In the genomic region with DNA sequence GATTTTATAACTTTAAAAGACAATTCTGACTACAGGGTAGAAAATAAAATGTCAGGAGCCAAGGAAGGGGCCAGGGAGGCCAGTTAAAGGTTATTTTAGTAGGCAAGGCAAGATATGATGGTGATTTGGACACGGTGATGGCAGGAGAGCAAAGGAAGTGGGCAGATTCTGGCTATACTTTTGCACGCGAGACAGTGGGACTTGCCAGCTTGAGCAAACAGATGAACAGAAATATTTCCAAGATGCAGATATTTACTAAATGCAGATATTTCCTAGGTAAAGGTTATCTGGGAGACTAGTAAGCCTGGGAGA, we compare ENCODE assay signal across 26 cellular contexts. TPM values are rescaled to one million over a fixed set of nuclear protein-coding genes. Genes with fewer than 3 reads are reported as not detected.
"Had no signal": no experiment of that assay in that cellular context is flagged by ENCODE, and none has a peak within 500 bp of the region (broad histone marks: within the 10 kb centered on the region; RNA-seq: fewer than 3 reads in every experiment).

No MANE protein-coding gene starts in this region.

- H3K4me1 Mint-ChIP-seq: brain had no signal

- H3K27me3 Mint-ChIP-seq: brain, progenitor cell of endocrine pancreas had no signal

- H3K9me3 Mint-ChIP-seq: activated naive CD4-positive, alpha-beta T cell treated with anti-CD3 and anti-CD28 coated beads for 36 hours; brain; naive B cell had no signal

- H3K27ac ChIP-seq: heart right ventricle, lower lobe of right lung, uterus, WERI-Rb-1 had no signal

- H3K36me3 ChIP-seq: heart right ventricle, lower lobe of right lung, uterus, WERI-Rb-1 had no signal

- H3K9me3 ChIP-seq: heart right ventricle, lower lobe of right lung, mucosa of descending colon, uterus had no signal

- H3K27ac Mint-ChIP-seq: activated CD4-positive, alpha-beta T cell treated with anti-CD3 and anti-CD28 coated beads, Interleukin-2, amount 10 ng/mL, durations not matched to agents 7 days and 5 days; activated naive CD4-positive, alpha-beta T cell treated with anti-CD3 and anti-CD28 coated beads for 36 hours; naive B cell; progenitor cell of endocrine pancreas had no signal

- H3K4me1 ChIP-seq: lower lobe of right lung, uterus had no signal

- DNase-seq: activated CD4-positive, alpha-beta T cell treated with anti-CD3 and anti-CD28 coated beads, Interleukin-2, amount 10 ng/mL, durations not matched to agents 7 days and 5 days; activated CD4-positive, CD25-positive, alpha-beta regulatory T cell treated with anti-CD3 and anti-CD28 coated beads, Interleukin-2, amount 50 U/mL, for 72 hours; activated CD8-positive, alpha-beta memory T cell treated with anti-CD3 and anti-CD28 coated beads for 24 hours; activated effector memory CD4-positive, alpha-beta T cell treated with Interleukin-2 at 50 U/mL for 16 hours; activated naive CD4-positive, alpha-beta T cell treated with anti-CD3 and anti-CD28 coated beads for 36 hours; activated T-cell treated with anti-CD3 and anti-CD28 coated beads, Interleukin-2, amount 50 U/mL, for 48 hours; anterior cingulate cortex; central memory CD4-positive, alpha-beta T cell; dermis blood vessel endothelial cell; effector CD8-positive, alpha-beta T cell; foreskin fibroblast; heart right ventricle; kidney; lower lobe of right lung; mesendoderm; mucosa of descending colon; naive B cell; retina; stimulated activated CD4-positive, alpha-beta T cell treated with anti-CD3 and anti-CD28 coated beads, Interleukin-4, amount 100 ng/mL, for 24 hours; uterus; WERI-Rb-1 had no signal

- H3K36me3 Mint-ChIP-seq: brain had no signal

- H3K27me3 ChIP-seq: uterus had no signal

- H3K4me3 ChIP-seq: heart right ventricle, lower lobe of right lung, mucosa of descending colon, uterus had no signal

- ATAC-seq: mucosa of descending colon had no signal

- H3K4me3 Mint-ChIP-seq: activated CD4-positive, alpha-beta T cell treated with anti-CD3 and anti-CD28 coated beads, Interleukin-2, amount 10 ng/mL, durations not matched to agents 7 days and 5 days; activated naive CD4-positive, alpha-beta T cell treated with anti-CD3 and anti-CD28 coated beads for 36 hours; brain; naive B cell had no signal

- FAIRE-seq: kidney had no signal

RNA-seq across cellular contexts. Expression of gene TSSK1B, which starts 53.8 kb away (rescaled TPM):
- total RNA-seq: activated CD4-positive, alpha-beta T cell treated with anti-CD3 and anti-CD28 coated beads, Interleukin-2, amount 10 ng/mL, durations not matched to agents 7 days and 5 days; activated naive CD4-positive, alpha-beta T cell treated with anti-CD3 and anti-CD28 coated beads for 36 hours; dermis blood vessel endothelial cell; lower lobe of right lung; T-helper 2 cell treated with Interferon-gamma antibody and Interleukin-4, amounts not matched to agents 100 ng/mL and 5 ng/mL, for 36 hours; temporal lobe had no signal
- polyA plus RNA-seq: fibroblast of lung, heart right ventricle had no signal
